1 cellular context compared by ENCODE assay signal in the genomic region with DNA sequence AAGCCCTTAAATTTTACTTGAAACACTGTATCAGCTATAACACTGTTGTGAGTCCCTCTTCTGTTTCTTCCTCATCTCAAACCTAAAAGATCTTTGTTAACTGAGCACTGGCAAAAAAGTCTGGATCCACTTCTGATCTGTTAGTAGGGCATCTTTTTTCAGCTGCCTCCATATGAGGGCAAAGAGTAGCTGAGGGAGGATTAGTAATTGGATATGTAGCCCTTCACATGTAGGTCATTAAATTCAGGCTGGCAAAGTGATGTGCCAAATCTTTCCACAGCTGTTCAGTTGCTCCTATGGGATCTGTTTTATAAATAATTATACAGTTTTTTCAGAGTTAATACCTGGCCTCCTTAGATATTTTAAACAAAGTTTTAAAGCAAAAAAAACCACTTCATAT.
TF ChIP-seq lines count a peak whose summit lies in the region.

No MANE protein-coding gene starts in this region.

TF ChIP-seq in GM23338, 12 proteins besides CTCF, POLR2A, EP300 and RAD21:
- TF ChIP-seq, protein P1, sequence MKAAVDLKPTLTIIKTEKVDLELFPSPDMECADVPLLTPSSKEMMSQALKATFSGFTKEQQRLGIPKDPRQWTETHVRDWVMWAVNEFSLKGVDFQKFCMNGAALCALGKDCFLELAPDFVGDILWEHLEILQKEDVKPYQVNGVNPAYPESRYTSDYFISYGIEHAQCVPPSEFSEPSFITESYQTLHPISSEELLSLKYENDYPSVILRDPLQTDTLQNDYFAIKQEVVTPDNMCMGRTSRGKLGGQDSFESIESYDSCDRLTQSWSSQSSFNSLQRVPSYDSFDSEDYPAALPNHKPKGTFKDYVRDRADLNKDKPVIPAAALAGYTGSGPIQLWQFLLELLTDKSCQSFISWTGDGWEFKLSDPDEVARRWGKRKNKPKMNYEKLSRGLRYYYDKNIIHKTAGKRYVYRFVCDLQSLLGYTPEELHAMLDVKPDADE (IDR thresholded peaks at IDR 0.05): no peak
- no peak for TF ChIP-seq EZH2phosphoT487 (IDR thresholded peaks at IDR 0.05; ENCODE audit: unreplicated experiment)
- no peak for TF ChIP-seq ZNF331 (CRISPR knock-in tag; IDR thresholded peaks at IDR 0.05; ENCODE audit: low read depth)
- no peak for TF ChIP-seq JUNB (IDR thresholded peaks at IDR 0.05; ENCODE audit: unreplicated experiment)
- TF ChIP-seq ZNF114 (CRISPR knock-in tag; IDR thresholded peaks at IDR 0.05): no peak
- no peak for TF ChIP-seq STAT1 (IDR thresholded peaks at IDR 0.05; ENCODE audit: unreplicated experiment)
- TF ChIP-seq, protein P2, sequence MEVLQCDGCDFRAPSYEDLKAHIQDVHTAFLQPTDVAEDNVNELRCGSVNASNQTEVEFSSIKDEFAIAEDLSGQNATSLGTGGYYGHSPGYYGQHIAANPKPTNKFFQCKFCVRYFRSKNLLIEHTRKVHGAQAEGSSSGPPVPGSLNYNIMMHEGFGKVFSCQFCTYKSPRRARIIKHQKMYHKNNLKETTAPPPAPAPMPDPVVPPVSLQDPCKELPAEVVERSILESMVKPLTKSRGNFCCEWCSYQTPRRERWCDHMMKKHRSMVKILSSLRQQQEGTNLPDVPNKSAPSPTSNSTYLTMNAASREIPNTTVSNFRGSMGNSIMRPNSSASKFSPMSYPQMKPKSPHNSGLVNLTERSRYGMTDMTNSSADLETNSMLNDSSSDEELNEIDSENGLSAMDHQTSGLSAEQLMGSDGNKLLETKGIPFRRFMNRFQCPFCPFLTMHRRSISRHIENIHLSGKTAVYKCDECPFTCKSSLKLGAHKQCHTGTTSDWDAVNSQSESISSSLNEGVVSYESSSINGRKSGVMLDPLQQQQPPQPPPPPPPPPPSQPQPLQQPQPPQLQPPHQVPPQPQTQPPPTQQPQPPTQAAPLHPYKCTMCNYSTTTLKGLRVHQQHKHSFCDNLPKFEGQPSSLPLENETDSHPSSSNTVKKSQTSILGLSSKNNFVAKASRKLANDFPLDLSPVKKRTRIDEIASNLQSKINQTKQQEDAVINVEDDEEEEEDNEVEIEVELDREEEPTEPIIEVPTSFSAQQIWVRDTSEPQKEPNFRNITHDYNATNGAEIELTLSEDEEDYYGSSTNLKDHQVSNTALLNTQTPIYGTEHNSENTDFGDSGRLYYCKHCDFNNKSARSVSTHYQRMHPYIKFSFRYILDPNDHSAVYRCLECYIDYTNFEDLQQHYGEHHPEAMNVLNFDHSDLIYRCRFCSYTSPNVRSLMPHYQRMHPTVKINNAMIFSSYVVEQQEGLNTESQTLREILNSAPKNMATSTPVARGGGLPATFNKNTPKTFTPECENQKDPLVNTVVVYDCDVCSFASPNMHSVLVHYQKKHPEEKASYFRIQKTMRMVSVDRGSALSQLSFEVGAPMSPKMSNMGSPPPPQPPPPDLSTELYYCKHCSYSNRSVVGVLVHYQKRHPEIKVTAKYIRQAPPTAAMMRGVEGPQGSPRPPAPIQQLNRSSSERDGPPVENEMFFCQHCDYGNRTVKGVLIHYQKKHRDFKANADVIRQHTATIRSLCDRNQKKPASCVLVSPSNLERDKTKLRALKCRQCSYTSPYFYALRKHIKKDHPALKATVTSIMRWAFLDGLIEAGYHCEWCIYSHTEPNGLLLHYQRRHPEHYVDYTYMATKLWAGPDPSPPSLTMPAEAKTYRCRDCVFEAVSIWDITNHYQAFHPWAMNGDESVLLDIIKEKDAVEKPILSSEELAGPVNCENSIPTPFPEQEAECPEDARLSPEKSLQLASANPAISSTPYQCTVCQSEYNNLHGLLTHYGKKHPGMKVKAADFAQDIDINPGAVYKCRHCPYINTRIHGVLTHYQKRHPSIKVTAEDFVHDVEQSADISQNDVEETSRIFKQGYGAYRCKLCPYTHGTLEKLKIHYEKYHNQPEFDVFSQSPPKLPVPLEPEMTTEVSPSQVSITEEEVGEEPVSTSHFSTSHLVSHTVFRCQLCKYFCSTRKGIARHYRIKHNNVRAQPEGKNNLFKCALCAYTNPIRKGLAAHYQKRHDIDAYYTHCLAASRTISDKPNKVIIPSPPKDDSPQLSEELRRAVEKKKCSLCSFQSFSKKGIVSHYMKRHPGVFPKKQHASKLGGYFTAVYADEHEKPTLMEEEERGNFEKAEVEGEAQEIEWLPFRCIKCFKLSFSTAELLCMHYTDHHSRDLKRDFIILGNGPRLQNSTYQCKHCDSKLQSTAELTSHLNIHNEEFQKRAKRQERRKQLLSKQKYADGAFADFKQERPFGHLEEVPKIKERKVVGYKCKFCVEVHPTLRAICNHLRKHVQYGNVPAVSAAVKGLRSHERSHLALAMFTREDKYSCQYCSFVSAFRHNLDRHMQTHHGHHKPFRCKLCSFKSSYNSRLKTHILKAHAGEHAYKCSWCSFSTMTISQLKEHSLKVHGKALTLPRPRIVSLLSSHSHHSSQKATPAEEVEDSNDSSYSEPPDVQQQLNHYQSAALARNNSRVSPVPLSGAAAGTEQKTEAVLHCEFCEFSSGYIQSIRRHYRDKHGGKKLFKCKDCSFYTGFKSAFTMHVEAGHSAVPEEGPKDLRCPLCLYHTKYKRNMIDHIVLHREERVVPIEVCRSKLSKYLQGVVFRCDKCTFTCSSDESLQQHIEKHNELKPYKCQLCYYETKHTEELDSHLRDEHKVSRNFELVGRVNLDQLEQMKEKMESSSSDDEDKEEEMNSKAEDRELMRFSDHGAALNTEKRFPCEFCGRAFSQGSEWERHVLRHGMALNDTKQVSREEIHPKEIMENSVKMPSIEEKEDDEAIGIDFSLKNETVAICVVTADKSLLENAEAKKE (CRISPR knock-in tag; IDR thresholded peaks at IDR 0.05): no peak
- TF ChIP-seq EZH2 (IDR thresholded peaks at IDR 0.05; ENCODE audit: low read depth, unreplicated experiment): no peak
- TF ChIP-seq CREB1 (CRISPR knock-in tag; IDR thresholded peaks at IDR 0.05; ENCODE audit: low read depth): no peak
- TF ChIP-seq POLR2AphosphoS5 (IDR thresholded peaks at IDR 0.05; ENCODE audit: low read depth): no peak
- TF ChIP-seq NANOG (IDR thresholded peaks at IDR 0.05; ENCODE audit: borderline replicate concordance): no peak
- TF ChIP-seq, protein P3, sequence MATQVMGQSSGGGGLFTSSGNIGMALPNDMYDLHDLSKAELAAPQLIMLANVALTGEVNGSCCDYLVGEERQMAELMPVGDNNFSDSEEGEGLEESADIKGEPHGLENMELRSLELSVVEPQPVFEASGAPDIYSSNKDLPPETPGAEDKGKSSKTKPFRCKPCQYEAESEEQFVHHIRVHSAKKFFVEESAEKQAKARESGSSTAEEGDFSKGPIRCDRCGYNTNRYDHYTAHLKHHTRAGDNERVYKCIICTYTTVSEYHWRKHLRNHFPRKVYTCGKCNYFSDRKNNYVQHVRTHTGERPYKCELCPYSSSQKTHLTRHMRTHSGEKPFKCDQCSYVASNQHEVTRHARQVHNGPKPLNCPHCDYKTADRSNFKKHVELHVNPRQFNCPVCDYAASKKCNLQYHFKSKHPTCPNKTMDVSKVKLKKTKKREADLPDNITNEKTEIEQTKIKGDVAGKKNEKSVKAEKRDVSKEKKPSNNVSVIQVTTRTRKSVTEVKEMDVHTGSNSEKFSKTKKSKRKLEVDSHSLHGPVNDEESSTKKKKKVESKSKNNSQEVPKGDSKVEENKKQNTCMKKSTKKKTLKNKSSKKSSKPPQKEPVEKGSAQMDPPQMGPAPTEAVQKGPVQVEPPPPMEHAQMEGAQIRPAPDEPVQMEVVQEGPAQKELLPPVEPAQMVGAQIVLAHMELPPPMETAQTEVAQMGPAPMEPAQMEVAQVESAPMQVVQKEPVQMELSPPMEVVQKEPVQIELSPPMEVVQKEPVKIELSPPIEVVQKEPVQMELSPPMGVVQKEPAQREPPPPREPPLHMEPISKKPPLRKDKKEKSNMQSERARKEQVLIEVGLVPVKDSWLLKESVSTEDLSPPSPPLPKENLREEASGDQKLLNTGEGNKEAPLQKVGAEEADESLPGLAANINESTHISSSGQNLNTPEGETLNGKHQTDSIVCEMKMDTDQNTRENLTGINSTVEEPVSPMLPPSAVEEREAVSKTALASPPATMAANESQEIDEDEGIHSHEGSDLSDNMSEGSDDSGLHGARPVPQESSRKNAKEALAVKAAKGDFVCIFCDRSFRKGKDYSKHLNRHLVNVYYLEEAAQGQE (IDR thresholded peaks at IDR 0.05; ENCODE audit: unreplicated experiment): no peak
